Comparison of ENCODE assay signal across 27 cellular contexts in the genomic region with DNA sequence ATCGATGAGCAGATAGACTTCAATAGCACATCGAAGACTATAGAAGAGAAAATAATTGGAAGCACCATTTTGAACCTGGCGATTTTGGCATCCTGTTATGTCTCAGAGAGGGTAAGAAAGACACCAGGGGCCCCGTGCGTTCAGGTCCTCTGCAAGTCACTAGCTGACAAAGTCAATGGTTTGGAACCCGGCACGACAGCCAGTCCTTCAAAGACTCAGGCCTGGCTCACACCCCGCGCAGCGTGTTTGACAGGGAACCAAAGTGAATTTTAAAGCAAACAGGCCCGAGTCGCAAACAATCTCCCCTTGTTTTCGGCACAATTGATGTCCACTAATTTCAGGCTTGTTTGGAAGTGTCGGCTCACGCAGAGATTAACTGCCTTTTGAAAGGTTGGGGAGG.
"Had no signal": no experiment of that assay in that cellular context is flagged by ENCODE, and none has a peak within 500 bp of the region (broad histone marks: within the 10 kb centered on the region; RNA-seq: fewer than 3 reads in every experiment).

No MANE protein-coding gene starts in this region.

- H3K4me2 ChIP-seq: hepatocyte had no signal

- H3K27me3 Mint-ChIP-seq: dendritic cell treated with granulocyte-macrophage colony-stimulating factor and Interleukin-4, amounts not matched to agents 40 ng/mL and 50 ng/mL, for 4 days had no signal

- H3K4me3 ChIP-seq: coronary artery, dorsolateral prefrontal cortex, esophagus squamous epithelium, gastroesophageal sphincter, heart right ventricle, hepatocyte had no signal

- H3K27ac ChIP-seq: brain microvascular endothelial cell, coronary artery, dorsolateral prefrontal cortex, epithelial cell of prostate, esophagus squamous epithelium, gastroesophageal sphincter, heart right ventricle, hepatocyte had no signal

- H3K27ac Mint-ChIP-seq: activated CD8-positive, alpha-beta T cell treated with anti-CD3 and anti-CD28 coated beads for 36 hours; activated naive CD8-positive, alpha-beta T cell; activated T-helper 17 cell treated with anti-CD3 and anti-CD28 coated beads, Interleukin-2, amount 50 U/mL, for 72 hours; dendritic cell treated with granulocyte-macrophage colony-stimulating factor and Interleukin-4, amounts not matched to agents 40 ng/mL and 50 ng/mL, for 4 days had no signal

- H3K9me3 Mint-ChIP-seq: activated CD8-positive, alpha-beta T cell treated with anti-CD3 and anti-CD28 coated beads for 36 hours; activated T-cell treated with anti-CD3 and anti-CD28 coated beads, Interleukin-2, amount 50 U/mL, for 4 hours; activated T-helper 17 cell treated with anti-CD3 and anti-CD28 coated beads, Interleukin-2, amount 50 U/mL, for 72 hours; central memory CD8-positive, alpha-beta T cell; dendritic cell treated with granulocyte-macrophage colony-stimulating factor and Interleukin-4, amounts not matched to agents 40 ng/mL and 50 ng/mL, for 4 days had no signal

- H3K27me3 ChIP-seq: brain microvascular endothelial cell, hepatocyte had no signal

- H3K4me1 ChIP-seq: esophagus squamous epithelium, gastroesophageal sphincter, heart right ventricle had no signal

- H2AFZ ChIP-seq: hepatocyte had no signal

- DNase-seq: activated CD4-positive, alpha-beta T cell treated with anti-CD3 and anti-CD28 coated beads for 4 hours; activated CD4-positive, alpha-beta T cell treated with anti-CD3 and anti-CD28 coated beads, Interleukin-2, amount 50 U/mL, for 1 hour; activated CD4-positive, alpha-beta T cell treated with anti-CD3 and anti-CD28 coated beads, Interleukin-2, amount 50 U/mL, for 48 hours; activated CD4-positive, CD25-positive, alpha-beta regulatory T cell; activated CD4-positive, CD25-positive, alpha-beta regulatory T cell treated with anti-CD3 and anti-CD28 coated beads, Interleukin-2, amount 50 U/mL, for 72 hours; activated CD8-positive, alpha-beta memory T cell treated with anti-CD3 and anti-CD28 coated beads for 24 hours; activated CD8-positive, alpha-beta T cell treated with anti-CD3 and anti-CD28 coated beads for 36 hours; activated effector memory CD4-positive, alpha-beta T cell treated with Interleukin-2 at 50 U/mL for 16 hours; activated naive CD4-positive, alpha-beta T cell treated with anti-CD3 and anti-CD28 coated beads, Interleukin-2, amount 50 U/mL, for 16 hours; activated T-cell treated with anti-CD3 and anti-CD28 coated beads, Interleukin-2, amount 50 U/mL, for 4 hours; amniotic stem cell; anterior cingulate cortex; brain microvascular endothelial cell; effector memory CD4-positive, alpha-beta T cell; esophagus squamous epithelium; foreskin melanocyte; heart right ventricle; T-helper 2 cell had no signal

- H3K9me3 ChIP-seq: esophagus squamous epithelium, gastroesophageal sphincter had no signal

- H3K4me3 Mint-ChIP-seq: activated CD8-positive, alpha-beta T cell treated with anti-CD3 and anti-CD28 coated beads for 36 hours; activated naive CD8-positive, alpha-beta T cell; activated T-cell treated with anti-CD3 and anti-CD28 coated beads, Interleukin-2, amount 50 U/mL, for 4 hours; activated T-helper 17 cell treated with anti-CD3 and anti-CD28 coated beads, Interleukin-2, amount 50 U/mL, for 72 hours; central memory CD8-positive, alpha-beta T cell; dendritic cell treated with granulocyte-macrophage colony-stimulating factor and Interleukin-4, amounts not matched to agents 40 ng/mL and 50 ng/mL, for 4 days had no signal

- H3K79me2 ChIP-seq: hepatocyte had no signal

- H3K36me3 Mint-ChIP-seq: activated naive CD8-positive, alpha-beta T cell had no signal

- H3K36me3 ChIP-seq: brain microvascular endothelial cell, esophagus squamous epithelium, gastroesophageal sphincter, heart right ventricle had no signal

- H3K4me1 Mint-ChIP-seq: activated T-helper 17 cell treated with anti-CD3 and anti-CD28 coated beads, Interleukin-2, amount 50 U/mL, for 72 hours; central memory CD8-positive, alpha-beta T cell had no signal
